12 cellular contexts compared by ENCODE assay signal in the genomic region with DNA sequence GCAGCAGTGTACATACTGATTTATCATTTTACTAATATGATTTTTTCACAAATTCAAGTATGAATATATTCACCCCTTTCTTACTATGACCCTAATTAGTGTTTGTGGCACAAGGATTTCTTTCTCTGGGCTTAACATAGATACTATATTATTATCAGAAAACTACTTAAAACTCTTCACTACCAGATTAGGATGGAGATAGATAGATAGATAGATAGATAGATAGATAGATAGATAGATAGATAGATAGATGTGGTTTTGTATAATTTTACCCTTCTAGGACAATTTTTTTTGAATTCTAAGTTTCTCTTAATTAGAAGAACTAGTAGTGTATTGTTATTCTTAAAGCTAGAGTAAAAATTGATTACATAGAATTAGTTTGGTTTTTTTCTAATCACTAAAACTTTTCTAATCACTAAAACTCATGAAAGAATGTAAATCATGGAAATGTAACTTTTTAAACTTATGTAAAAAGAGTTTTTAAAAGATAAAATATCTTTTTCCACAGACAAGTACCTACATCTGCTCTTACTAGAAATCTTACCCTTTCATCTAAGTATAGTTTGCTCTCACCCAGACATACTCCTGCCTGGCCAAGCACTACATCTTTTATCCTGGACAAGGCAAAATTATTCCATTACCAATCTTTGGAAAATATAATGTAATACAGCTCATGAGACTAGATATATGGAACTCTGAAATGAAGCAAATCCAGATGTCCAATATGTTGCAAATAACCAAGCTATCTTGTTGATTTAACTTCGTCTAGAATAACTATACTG. TPM values are rescaled to one million over a fixed set of nuclear protein-coding genes. Genes with fewer than 3 reads are reported as not detected.
DNase-seq lines count a peak whose midpoint lies in the region; ATAC-seq and TF ChIP-seq lines count a peak whose summit lies in the region.
"Had no signal": no experiment of that assay in that cellular context is flagged by ENCODE, and none has a peak within 500 bp of the region (broad histone marks: within the 10 kb centered on the region; RNA-seq: fewer than 3 reads in every experiment).

No MANE protein-coding gene starts in this region.

- no peak for TF ChIP-seq CTCF in fibroblast of the aortic adventitia (IDR thresholded peaks at IDR 0.05; ENCODE audit: insufficient read depth, low read length)
- no peak for TF ChIP-seq CTCF in stomach (IDR thresholded peaks at IDR 0.05)
- TF ChIP-seq CTCF in WERI-Rb-1 (IDR thresholded peaks at IDR 0.05; ENCODE audit: low read depth, low read length): no peak

- TF ChIP-seq EP300 in stomach (IDR thresholded peaks at IDR 0.05): no peak

- no peak for DNase-seq in activated CD4-positive, alpha-beta T cell treated with anti-CD3 and anti-CD28 coated beads, Interleukin-2, amount 10 ng/mL, durations not matched to agents 7 days and 5 days
- no peak for DNase-seq in activated CD4-positive, alpha-beta T cell treated with anti-CD3 and anti-CD28 coated beads, Interleukin-2, amount 50 U/mL, for 1 hour
- DNase-seq in fibroblast of the aortic adventitia (ENCODE audit: low read depth): peak; percentile 17
- no peak for DNase-seq in stomach
- DNase-seq in amygdala (lab: John Stamatoyannopoulos, UW): no peak
- DNase-seq in HEK293T (ENCODE audit: extremely low spot score): no peak
- no peak for DNase-seq in WERI-Rb-1
- DNase-seq: DND-41, NCI-H2029 treated with DMSO at 0.1 percent for 48 hours, T-helper 9 cell had no signal

- no peak overlapping the region for H3K4me3 Mint-ChIP-seq in activated CD4-positive, alpha-beta T cell treated with anti-CD3 and anti-CD28 coated beads, Interleukin-2, amount 10 ng/mL, durations not matched to agents 7 days and 5 days
- H3K4me3 Mint-ChIP-seq in activated T-helper 17 cell treated with anti-CD3 and anti-CD28 coated beads, Interleukin-2, amount 50 U/mL, for 72 hours: peak overlapping the region; percentile 94

- no peaks in the 10 kb centered on the region for H3K27me3 ChIP-seq in stomach
- H3K27me3 ChIP-seq in WERI-Rb-1 (ENCODE audit: insufficient read depth, low read depth, severe bottlenecking): no peaks in the 10 kb centered on the region

- peak overlapping the region; percentile 15 for H3K27ac Mint-ChIP-seq in activated CD4-positive, alpha-beta T cell treated with anti-CD3 and anti-CD28 coated beads, Interleukin-2, amount 10 ng/mL, durations not matched to agents 7 days and 5 days
- H3K27ac Mint-ChIP-seq in activated T-helper 17 cell treated with anti-CD3 and anti-CD28 coated beads, Interleukin-2, amount 50 U/mL, for 72 hours: peak overlapping the region; percentile 100

- H3K27ac ChIP-seq in stomach (peak overlapping the region in 4 of 5 donors; percentile 50 to 68 (median 61)), WERI-Rb-1 (no peak overlapping the region)
- H3K27ac ChIP-seq: KMS-11 had no signal

- CTCF ChIA-PET in activated CD4-positive, alpha-beta T cell treated with anti-CD3 and anti-CD28 coated beads, Interleukin-2, amount 10 ng/mL, durations not matched to agents 7 days and 5 days (lab: Charles Lee): interaction anchor here (0.6 to 1.3 kb wide), 5 partner anchors 23 to 119 kb away, joined by 3 to 4 read pairs (median 3); no protein-coding TSS in a partner anchor
- CTCF ChIA-PET in HEK293T (lab: Yijun Ruan, JAX): no interaction called here

- peaks cover 46% of the 10 kb centered on the region for H3K36me3 Mint-ChIP-seq in activated CD4-positive, alpha-beta T cell treated with anti-CD3 and anti-CD28 coated beads, Interleukin-2, amount 10 ng/mL, durations not matched to agents 7 days and 5 days (ENCODE audit: low read depth)
- peaks cover 90% of the 10 kb centered on the region for H3K36me3 Mint-ChIP-seq in activated T-helper 17 cell treated with anti-CD3 and anti-CD28 coated beads, Interleukin-2, amount 50 U/mL, for 72 hours (ENCODE audit: low read depth)

- no peak for ATAC-seq in activated T-helper 17 cell treated with anti-CD3 and anti-CD28 coated beads, Interleukin-2, amount 50 U/mL, for 72 hours (replicated peaks)

- TF ChIP-seq POLR2A in stomach (IDR thresholded peaks at IDR 0.05): no peak

- no peaks in the 10 kb centered on the region for H3K27me3 Mint-ChIP-seq in activated CD4-positive, alpha-beta T cell treated with anti-CD3 and anti-CD28 coated beads, Interleukin-2, amount 10 ng/mL, durations not matched to agents 7 days and 5 days
- no peaks in the 10 kb centered on the region for H3K27me3 Mint-ChIP-seq in activated T-helper 17 cell treated with anti-CD3 and anti-CD28 coated beads, Interleukin-2, amount 50 U/mL, for 72 hours

- POLR2A ChIA-PET in activated CD4-positive, alpha-beta T cell treated with anti-CD3 and anti-CD28 coated beads, Interleukin-2, amount 10 ng/mL, durations not matched to agents 7 days and 5 days (lab: Charles Lee): no interaction called here
- POLR2A ChIA-PET in HEK293T (lab: Yijun Ruan, JAX): no interaction called here

- H3K9me3 ChIP-seq in stomach (peaks cover 0 to 5% (median 0%) of the 10 kb centered on the region in 4 donors), WERI-Rb-1 (ENCODE audit: severe bottlenecking) (no peaks in the 10 kb centered on the region)

- no peak overlapping the region for H3K4me3 ChIP-seq in fibroblast of the aortic adventitia (ENCODE audit: low read depth, low read length)
- no peak overlapping the region for H3K4me3 ChIP-seq in stomach
- H3K4me3 ChIP-seq in WERI-Rb-1 (ENCODE audit: low read depth, low read length): no peak overlapping the region

- H3K9me3 Mint-ChIP-seq in activated CD4-positive, alpha-beta T cell treated with anti-CD3 and anti-CD28 coated beads, Interleukin-2, amount 10 ng/mL, durations not matched to agents 7 days and 5 days: peaks cover 11% of the 10 kb centered on the region
- H3K9me3 Mint-ChIP-seq in activated T-helper 17 cell treated with anti-CD3 and anti-CD28 coated beads, Interleukin-2, amount 50 U/mL, for 72 hours: no peaks in the 10 kb centered on the region

- 44 to 75% (median 66%) methylated on average over 1 of the region's 1 CpG for WGBS in stomach, 5 donors

- H3K4me1 ChIP-seq in stomach: peaks cover 4 to 64% (median 26%) of the 10 kb centered on the region in 4 donors

- H3K36me3 ChIP-seq in stomach: peaks cover 0 to 30% (median 16%) of the 10 kb centered on the region in 4 donors
- peaks cover 9% of the 10 kb centered on the region for H3K36me3 ChIP-seq in WERI-Rb-1

- intact Hi-C loops in stomach (cut with DNase I; ENCODE audit: low total_unique reads): loop anchor here (10.0 kb wide), 1 partner anchor 108 kb away; no protein-coding TSS in a partner anchor

- H3K4me1 Mint-ChIP-seq in activated CD4-positive, alpha-beta T cell treated with anti-CD3 and anti-CD28 coated beads, Interleukin-2, amount 10 ng/mL, durations not matched to agents 7 days and 5 days: peaks cover 67% of the 10 kb centered on the region
- H3K4me1 Mint-ChIP-seq in activated T-helper 17 cell treated with anti-CD3 and anti-CD28 coated beads, Interleukin-2, amount 50 U/mL, for 72 hours: peaks cover 36% of the 10 kb centered on the region

TF ChIP-seq in HEK293T, 16 proteins besides CTCF, POLR2A, EP300 and RAD21:
- TF ChIP-seq, protein P1, sequence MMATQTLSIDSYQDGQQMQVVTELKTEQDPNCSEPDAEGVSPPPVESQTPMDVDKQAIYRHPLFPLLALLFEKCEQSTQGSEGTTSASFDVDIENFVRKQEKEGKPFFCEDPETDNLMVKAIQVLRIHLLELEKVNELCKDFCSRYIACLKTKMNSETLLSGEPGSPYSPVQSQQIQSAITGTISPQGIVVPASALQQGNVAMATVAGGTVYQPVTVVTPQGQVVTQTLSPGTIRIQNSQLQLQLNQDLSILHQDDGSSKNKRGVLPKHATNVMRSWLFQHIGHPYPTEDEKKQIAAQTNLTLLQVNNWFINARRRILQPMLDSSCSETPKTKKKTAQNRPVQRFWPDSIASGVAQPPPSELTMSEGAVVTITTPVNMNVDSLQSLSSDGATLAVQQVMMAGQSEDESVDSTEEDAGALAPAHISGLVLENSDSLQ (IDR thresholded peaks at IDR 0.05): no peak
- TF ChIP-seq BHLHE40 (IDR thresholded peaks at IDR 0.05; ENCODE audit: borderline replicate concordance) (no peak), L3MBTL2 (conservative IDR thresholded peaks at IDR 0.05) (no peak), ARNT (IDR thresholded peaks at IDR 0.05) (no peak), HDGF (IDR thresholded peaks at IDR 0.05; ENCODE audit: borderline replicate concordance) (no peak), ELF4 (IDR thresholded peaks at IDR 0.05) (no peak), ZNF384 (IDR thresholded peaks at IDR 0.05) (no peak), SUZ12 (IDR thresholded peaks at IDR 0.05) (no peak), CTBP1 (IDR thresholded peaks at IDR 0.05; ENCODE audit: borderline replicate concordance) (no peak), SP1 (IDR thresholded peaks at IDR 0.05) (no peak), FOXM1 (IDR thresholded peaks at IDR 0.05; ENCODE audit: borderline replicate concordance) (no peak), LEF1 (IDR thresholded peaks at IDR 0.05; ENCODE audit: borderline replicate concordance) (no peak), FOXA1 (IDR thresholded peaks at IDR 0.05) (no peak), NFRKB (IDR thresholded peaks at IDR 0.05) (no peak), TARDBP (IDR thresholded peaks at IDR 0.05) (no peak), FOXK2 (IDR thresholded peaks at IDR 0.05) (no peak)

RNA-seq across cellular contexts. Expression of a gene that starts 49.8 kb away (rescaled TPM):
- total RNA-seq in activated CD4-positive, alpha-beta T cell treated with anti-CD3 and anti-CD28 coated beads, Interleukin-2, amount 10 ng/mL, durations not matched to agents 7 days and 5 days: 100 to 1,000 TPM; 194 to 213 TPM
- total RNA-seq in activated T-helper 17 cell treated with anti-CD3 and anti-CD28 coated beads, Interleukin-2, amount 50 U/mL, for 72 hours: 100 to 1,000 TPM; 309 to 488 TPM
- 134 and 234 TPM in 2 replicates for total RNA-seq in fibroblast of the aortic adventitia (ENCODE audit: low replicate concordance)
- 100 to 1,000 TPM; 107 to 562 (median 214) TPM for total RNA-seq in stomach
- 100 to 1,000 TPM in 1 of 3 donors, 10 to 100 TPM in 2; 24.4 to 160 (median 51.6) TPM for polyA plus RNA-seq in stomach

RNA-seq across cellular contexts. Expression of a gene that starts 50.0 kb away (rescaled TPM):
- total RNA-seq in activated CD4-positive, alpha-beta T cell treated with anti-CD3 and anti-CD28 coated beads, Interleukin-2, amount 10 ng/mL, durations not matched to agents 7 days and 5 days: 10 to 100 TPM; 20.5 to 22.9 TPM
- 10 to 100 TPM; 32.4 to 48.6 TPM for total RNA-seq in activated T-helper 17 cell treated with anti-CD3 and anti-CD28 coated beads, Interleukin-2, amount 50 U/mL, for 72 hours
- total RNA-seq in fibroblast of the aortic adventitia (ENCODE audit: low replicate concordance) (21.6 and 21.7 TPM in 2 replicates), stomach (100 to 1,000 TPM in 1 of 5 donors, 10 to 100 TPM in 3, 1 to 10 TPM in 1; 4.3 to 107 (median 14.1) TPM)
- 10 to 100 TPM; 20.2 to 38.0 (median 30.2) TPM for polyA plus RNA-seq in stomach
